Comparison of ENCODE assay signal across 38 cellular contexts in the genomic region with DNA sequence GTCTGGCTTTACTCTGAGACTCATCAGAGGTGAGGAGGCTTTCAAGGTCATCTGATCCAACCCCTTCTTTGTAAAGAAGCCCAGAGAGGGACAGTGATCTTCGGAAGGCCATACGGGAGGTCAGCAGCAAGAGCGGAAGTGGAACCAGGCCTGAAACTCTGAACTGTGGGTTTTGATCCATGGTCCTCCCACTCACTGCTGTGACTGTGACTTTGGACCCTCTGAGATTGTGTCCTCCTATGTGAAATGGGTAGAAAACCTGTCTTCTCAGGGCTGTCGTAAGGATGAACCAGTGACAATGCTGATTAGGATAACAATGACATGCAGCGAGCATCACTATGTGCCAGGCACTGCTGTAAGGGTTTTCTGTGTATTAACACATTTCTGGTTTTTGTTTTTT. TPM values are rescaled to one million over a fixed set of nuclear protein-coding genes. Genes with fewer than 3 reads are reported as not detected.
"Had no signal": no experiment of that assay in that cellular context is flagged by ENCODE, and none has a peak within 500 bp of the region (broad histone marks: within the 10 kb centered on the region; RNA-seq: fewer than 3 reads in every experiment).

No MANE protein-coding gene starts in this region.

- H3K36me3 Mint-ChIP-seq: activated CD4-positive, alpha-beta memory T cell treated with anti-CD3 and anti-CD28 coated beads for 36 hours; activated naive CD4-positive, alpha-beta T cell treated with anti-CD3 and anti-CD28 coated beads, Interleukin-2, amount 50 U/mL, for 72 hours; activated naive CD8-positive, alpha-beta T cell treated with anti-CD3 and anti-CD28 coated beads for 36 hours had no signal

- H3K27ac ChIP-seq: adrenal gland, body of pancreas, brain microvascular endothelial cell, breast epithelium, VCaP had no signal

- H3K9me3 Mint-ChIP-seq: activated B cell treated with CpG ODN at 0.5 μM for 24 hours; activated CD4-positive, alpha-beta memory T cell treated with anti-CD3 and anti-CD28 coated beads for 36 hours; activated CD4-positive, alpha-beta T cell treated with anti-CD3 and anti-CD28 coated beads, Interleukin-2, amount 10 ng/mL, durations not matched to agents 24 days and 14 days; activated CD8-positive, alpha-beta T cell treated with anti-CD3 and anti-CD28 coated beads for 36 hours; activated naive CD4-positive, alpha-beta T cell treated with anti-CD3 and anti-CD28 coated beads for 36 hours; activated naive CD8-positive, alpha-beta T cell treated with anti-CD3 and anti-CD28 coated beads for 36 hours; activated T-cell treated with anti-CD3 and anti-CD28 coated beads, Interleukin-2, amount 50 U/mL, for 4 hours; activated T-helper 1 cell treated with anti-CD3 and anti-CD28 coated beads, Interleukin-12 subunit alpha, Interleukin-12 subunit beta, Interleukin-2, Interleukin-4 antibody, amounts not matched to agents 30 ng/mL and 10 ng/mL and 1 ng/mL, durations not matched to agents 14 hours and 24 hours and 36 hours; T-helper 1 cell treated with Interleukin-12 subunit alpha and Interleukin-12 subunit beta and Interleukin-4 antibody, amounts not matched to agents 30 μg/mL and 1 μg/mL, for 36 hours; T-helper 2 cell treated with Interferon-gamma antibody and Interleukin-4, amounts not matched to agents 5 μg/mL and 100 μg/mL, for 36 hours had no signal

- H3K27ac Mint-ChIP-seq: activated B cell treated with CpG ODN at 0.5 μM for 24 hours; activated CD4-positive, alpha-beta memory T cell treated with anti-CD3 and anti-CD28 coated beads for 36 hours; activated CD4-positive, alpha-beta T cell treated with anti-CD3 and anti-CD28 coated beads, Interleukin-2, amount 10 ng/mL, durations not matched to agents 24 days and 14 days; activated CD8-positive, alpha-beta T cell treated with anti-CD3 and anti-CD28 coated beads for 36 hours; activated naive CD4-positive, alpha-beta T cell treated with anti-CD3 and anti-CD28 coated beads for 36 hours; activated naive CD8-positive, alpha-beta T cell treated with anti-CD3 and anti-CD28 coated beads for 36 hours; activated T-cell treated with anti-CD3 and anti-CD28 coated beads, Interleukin-2, amount 50 U/mL, for 72 hours; activated T-helper 1 cell treated with anti-CD3 and anti-CD28 coated beads, Interleukin-12 subunit alpha, Interleukin-12 subunit beta, Interleukin-2, Interleukin-4 antibody, amounts not matched to agents 30 ng/mL and 10 ng/mL and 1 ng/mL, durations not matched to agents 14 hours and 24 hours and 36 hours; activated T-helper 17 cell treated with anti-CD3 and anti-CD28 coated beads, Interleukin-2, amount 50 U/mL, for 72 hours; T-helper 1 cell treated with Interleukin-12 subunit alpha and Interleukin-12 subunit beta and Interleukin-4 antibody, amounts not matched to agents 30 μg/mL and 1 μg/mL, for 36 hours; T-helper 2 cell treated with Interferon-gamma antibody and Interleukin-4, amounts not matched to agents 5 μg/mL and 100 μg/mL, for 36 hours had no signal

- H3K4me1 Mint-ChIP-seq: activated B cell treated with CpG ODN at 0.5 μM for 24 hours had no signal

- H3K4me1 ChIP-seq: adrenal gland, body of pancreas, breast epithelium had no signal

- DNase-seq: activated B cell treated with CpG ODN at 0.5 μM for 24 hours; activated CD4-positive, alpha-beta memory T cell treated with anti-CD3 and anti-CD28 coated beads for 36 hours; activated CD4-positive, alpha-beta T cell treated with anti-CD3 and anti-CD28 coated beads for 4 hours; activated CD4-positive, alpha-beta T cell treated with anti-CD3 and anti-CD28 coated beads, Interleukin-2, amount 10 ng/mL, durations not matched to agents 24 days and 14 days; activated CD4-positive, alpha-beta T cell treated with anti-CD3 and anti-CD28 coated beads, Interleukin-2, amount 50 U/mL, for 1 hour; activated CD4-positive, alpha-beta T cell treated with anti-CD3 and anti-CD28 coated beads, Interleukin-2, amount 50 U/mL, for 4 hours; activated CD4-positive, CD25-positive, alpha-beta regulatory T cell treated with anti-CD3 and anti-CD28 coated beads, Interleukin-2, amount 50 U/mL, for 72 hours; activated CD8-positive, alpha-beta memory T cell treated with anti-CD3 and anti-CD28 coated beads, Interleukin-2, amount 50 U/mL, for 4 hours; activated CD8-positive, alpha-beta T cell treated with anti-CD3 and anti-CD28 coated beads for 36 hours; activated effector memory CD4-positive, alpha-beta T cell treated with anti-CD3 and anti-CD28 coated beads, Interleukin-2, amount 50 U/mL, for 16 hours; activated gamma-delta T cell treated with Interleukin-2 at 50 U/mL for 16 hours; activated naive CD4-positive, alpha-beta T cell; activated naive CD4-positive, alpha-beta T cell treated with anti-CD3 and anti-CD28 coated beads for 36 hours; activated naive CD4-positive, alpha-beta T cell treated with anti-CD3 and anti-CD28 coated beads, Interleukin-2, amount 50 U/mL, for 16 hours; activated naive CD8-positive, alpha-beta T cell treated with anti-CD3 and anti-CD28 coated beads for 36 hours; activated T-cell treated with anti-CD3 and anti-CD28 coated beads for 4 hours; activated T-cell treated with anti-CD3 and anti-CD28 coated beads, Interleukin-2, amount 50 U/mL, for 1 hour; activated T-cell treated with anti-CD3 and anti-CD28 coated beads, Interleukin-2, amount 50 U/mL, for 4 hours; activated T-cell treated with anti-CD3 and anti-CD28 coated beads, Interleukin-2, amount 50 U/mL, for 72 hours; adrenal gland; amniotic stem cell; aorta; body of pancreas; brain microvascular endothelial cell; central memory CD4-positive, alpha-beta T cell; T-helper 1 cell; T-helper 2 cell; T-helper 9 cell had no signal

- H3K9me3 ChIP-seq: adrenal gland, body of pancreas, breast epithelium had no signal

- H3K27me3 ChIP-seq: adrenal gland, body of pancreas, brain microvascular endothelial cell had no signal

- ATAC-seq: activated CD8-positive, alpha-beta T cell treated with anti-CD3 and anti-CD28 coated beads for 36 hours; activated naive CD4-positive, alpha-beta T cell treated with anti-CD3 and anti-CD28 coated beads, Interleukin-2, amount 50 U/mL, for 72 hours; activated T-cell treated with anti-CD3 and anti-CD28 coated beads, Interleukin-2, amount 50 U/mL, for 4 hours; activated T-cell treated with anti-CD3 and anti-CD28 coated beads, Interleukin-2, amount 50 U/mL, for 72 hours; activated T-helper 17 cell treated with anti-CD3 and anti-CD28 coated beads, Interleukin-2, amount 50 U/mL, for 72 hours; body of pancreas had no signal

- H3K4me3 ChIP-seq: adrenal gland, body of pancreas, breast epithelium had no signal

- H3K4me3 Mint-ChIP-seq: activated B cell treated with CpG ODN at 0.5 μM for 24 hours; activated CD4-positive, alpha-beta memory T cell treated with anti-CD3 and anti-CD28 coated beads for 36 hours; activated CD4-positive, alpha-beta T cell treated with anti-CD3 and anti-CD28 coated beads, Interleukin-2, amount 10 ng/mL, durations not matched to agents 24 days and 14 days; activated CD8-positive, alpha-beta T cell treated with anti-CD3 and anti-CD28 coated beads for 36 hours; activated naive CD4-positive, alpha-beta T cell treated with anti-CD3 and anti-CD28 coated beads for 36 hours; activated naive CD8-positive, alpha-beta T cell treated with anti-CD3 and anti-CD28 coated beads for 36 hours; activated T-cell treated with anti-CD3 and anti-CD28 coated beads, Interleukin-2, amount 50 U/mL, for 4 hours; activated T-cell treated with anti-CD3 and anti-CD28 coated beads, Interleukin-2, amount 50 U/mL, for 72 hours; activated T-helper 1 cell treated with anti-CD3 and anti-CD28 coated beads, Interleukin-12 subunit alpha, Interleukin-12 subunit beta, Interleukin-2, Interleukin-4 antibody, amounts not matched to agents 30 ng/mL and 10 ng/mL and 1 ng/mL, durations not matched to agents 14 hours and 24 hours and 36 hours; activated T-helper 17 cell treated with anti-CD3 and anti-CD28 coated beads, Interleukin-2, amount 50 U/mL, for 72 hours; T-helper 1 cell treated with Interleukin-12 subunit alpha and Interleukin-12 subunit beta and Interleukin-4 antibody, amounts not matched to agents 30 μg/mL and 1 μg/mL, for 36 hours; T-helper 2 cell treated with Interferon-gamma antibody and Interleukin-4, amounts not matched to agents 5 μg/mL and 100 μg/mL, for 36 hours had no signal

- H3K36me3 ChIP-seq: brain microvascular endothelial cell, breast epithelium had no signal

- FAIRE-seq: astrocyte, TTC549 had no signal

RNA-seq across cellular contexts. Expression of a gene that starts 46.9 kb away (rescaled TPM):
- total RNA-seq: activated B cell treated with CpG ODN at 0.5 μM for 24 hours; activated CD4-positive, alpha-beta memory T cell treated with anti-CD3 and anti-CD28 coated beads for 36 hours; activated CD4-positive, alpha-beta T cell treated with anti-CD3 and anti-CD28 coated beads, Interleukin-2, amount 10 ng/mL, durations not matched to agents 24 days and 14 days; activated CD8-positive, alpha-beta memory T cell treated with anti-CD3 and anti-CD28 coated beads for 36 hours; activated CD8-positive, alpha-beta T cell treated with anti-CD3 and anti-CD28 coated beads for 36 hours; activated naive CD4-positive, alpha-beta T cell treated with anti-CD3 and anti-CD28 coated beads for 36 hours; activated T-cell treated with anti-CD3 and anti-CD28 coated beads, Interleukin-2, amount 50 U/mL, for 4 hours; activated T-cell treated with anti-CD3 and anti-CD28 coated beads, Interleukin-2, amount 50 U/mL, for 72 hours; activated T-helper 1 cell treated with anti-CD3 and anti-CD28 coated beads, Interleukin-12 subunit alpha, Interleukin-12 subunit beta, Interleukin-2, Interleukin-4 antibody, amounts not matched to agents 30 ng/mL and 10 ng/mL and 1 ng/mL, durations not matched to agents 14 hours and 24 hours and 36 hours had no signal
